ENCODE assay signal across 8 cellular contexts in genomic region chr4:27176400-27176799, GRCh38.
DNase-seq lines count a peak whose midpoint lies in the region; ATAC-seq, FAIRE-seq and TF ChIP-seq lines count a peak whose summit lies in the region.

No MANE protein-coding gene starts in this region.

- H3K27me3 ChIP-seq in Karpas-422 (ENCODE audit: low read length), result no peaks in the 10 kb centered on the region
- H3K27me3 ChIP-seq in hepatocyte, result no peaks in the 10 kb centered on the region

- no peak overlapping the region for H3K9ac ChIP-seq in Karpas-422 (ENCODE audit: low read length)

- no peaks in the 10 kb centered on the region for H3K4me1 Mint-ChIP-seq in T-helper 17 cell

- TF ChIP-seq CTCF in D721Med (IDR thresholded peaks at IDR 0.05; ENCODE audit: insufficient read depth, missing control alignments) (peak; percentile 54), hepatocyte (IDR thresholded peaks at IDR 0.05; ENCODE audit: poor library complexity) (peak; percentile 58)

- H3K4me3 Mint-ChIP-seq in T-helper 17 cell, result no peak overlapping the region

- DNase-seq in D721Med (ENCODE audit: insufficient read length, low spot score), result no peak
- DNase-seq in Karpas-422, result peak; percentile 77
- peak; percentile 32 for DNase-seq in SK-N-DZ (ENCODE audit: low spot score)
- DNase-seq in hepatocyte (ENCODE audit: low spot score), result peak; percentile 72
- no peak for DNase-seq in amniotic stem cell (lab: John Stamatoyannopoulos, UW)
- no peak for DNase-seq in T-helper 17 cell

- 49% methylated on average over 3 of the region's 3 CpGs for WGBS in hepatocyte (ENCODE audit: low lambda C conversion rate, missing lambda C conversion rate)

- ATAC-seq in HG02571 (IDR thresholded peaks at IDR 0.05; ENCODE audit: unreplicated experiment), result no peak
- no peak for ATAC-seq in HG02840 (IDR thresholded peaks at IDR 0.05; ENCODE audit: low FRiP score, unreplicated experiment)
- ATAC-seq in T-helper 17 cell, result no peak

- H3K36me3 Mint-ChIP-seq in T-helper 17 cell (ENCODE audit: low read depth), result peaks cover 6% of the 10 kb centered on the region

- H3K79me2 ChIP-seq in Karpas-422 (ENCODE audit: low read length) (no peaks in the 10 kb centered on the region), hepatocyte (no peaks in the 10 kb centered on the region)

- no peaks in the 10 kb centered on the region for H3K9me2 ChIP-seq in Karpas-422 (replicated peaks; ENCODE audit: insufficient read depth, low read length)
- no peaks in the 10 kb centered on the region for H3K9me2 ChIP-seq in hepatocyte (replicated peaks; ENCODE audit: insufficient read depth)

- no peaks in the 10 kb centered on the region for H3K9me3 ChIP-seq in Karpas-422 (ENCODE audit: low read length)
- no peaks in the 10 kb centered on the region for H3K9me3 ChIP-seq in hepatocyte (ENCODE audit: low read depth)
- no peaks in the 10 kb centered on the region for H3K9me3 ChIP-seq in T-helper 17 cell (ENCODE audit: control insufficient read depth, low read length, poor library complexity, severe bottlenecking)

- no peaks in the 10 kb centered on the region for H3K27me3 Mint-ChIP-seq in T-helper 17 cell

- H2AFZ ChIP-seq in Karpas-422 (ENCODE audit: low read length) (no peak overlapping the region), hepatocyte (no peak overlapping the region)

- no peak overlapping the region for H3K4me2 ChIP-seq in Karpas-422 (ENCODE audit: low read depth, low read length, poor library complexity, severe bottlenecking)
- H3K4me2 ChIP-seq in hepatocyte, result no peak overlapping the region

- H3K27ac ChIP-seq in Karpas-422 (ENCODE audit: low read length), result no peak overlapping the region
- H3K27ac ChIP-seq in hepatocyte, result no peak overlapping the region

- FAIRE-seq in D721Med (lab: Jason Lieb, UNC), result peak; percentile 48

- H4K20me1 ChIP-seq in Karpas-422 (ENCODE audit: insufficient read depth, low read depth, low read length) (no peaks in the 10 kb centered on the region), hepatocyte (ENCODE audit: insufficient read depth, poor library complexity, severe bottlenecking) (no peaks in the 10 kb centered on the region)

- H3K36me3 ChIP-seq in Karpas-422 (ENCODE audit: insufficient read depth, low read length), result no peaks in the 10 kb centered on the region
- H3K36me3 ChIP-seq in hepatocyte (replicated peaks; ENCODE audit: insufficient read depth, low read depth), result no peaks in the 10 kb centered on the region

- H3K4me1 ChIP-seq in Karpas-422 (ENCODE audit: low read length) (no peaks in the 10 kb centered on the region), hepatocyte (ENCODE audit: insufficient read depth) (no peaks in the 10 kb centered on the region)

- H3K4me3 ChIP-seq in Karpas-422 (ENCODE audit: low read length), result no peak overlapping the region
- H3K4me3 ChIP-seq in hepatocyte, result no peak overlapping the region

- H3K27ac Mint-ChIP-seq in T-helper 17 cell, result no peak overlapping the region

Comparison
In these comparisons a context has a peak if more than half of its experiments do, and no peak if none do; other contexts are left out.
1. DNase-seq: peak in Karpas-422 (single experiment), SK-N-DZ (single experiment) and hepatocyte (single experiment); none in D721Med (single experiment), amniotic stem cell (single experiment) and T-helper 17 cell (0 of 3).